18 cellular contexts compared by ENCODE assay signal in genomic region chr3:51703026-51703775, GRCh38. TPM values are rescaled to one million over a fixed set of nuclear protein-coding genes. Genes with fewer than 3 reads are reported as not detected.
DNase-seq lines count a peak whose midpoint lies in the region; ATAC-seq and TF ChIP-seq lines count a peak whose summit lies in the region.
"Had no signal": no experiment of that assay in that cellular context is flagged by ENCODE, and none has a peak within 500 bp of the region (broad histone marks: within the 10 kb centered on the region; RNA-seq: fewer than 3 reads in every experiment).

No MANE protein-coding gene starts in this region.

- BruUV-seq in mammary epithelial cell (replicated peaks; lab: Mats Ljungman, UMichigan), result no TSS peak

- H3K27me3 ChIP-seq in heart left ventricle (no peaks in the 10 kb centered on the region), left ventricle myocardium inferior (ENCODE audit: low read depth) (no peaks in the 10 kb centered on the region), NT2/D1 (ENCODE audit: insufficient read depth, insufficient read length) (peaks cover 26% of the 10 kb centered on the region), mammary epithelial cell (ENCODE audit: insufficient read depth, low read length) (no peaks in the 10 kb centered on the region)
- H3K27me3 ChIP-seq: brain microvascular endothelial cell, vagina had no signal

- dilution Hi-C loops in mammary epithelial cell (cut with HindIII; ENCODE audit: low sequenced_read_pairs), result no loop called here

- intact Hi-C loops in heart left ventricle (cut with DNase I) (loop anchor here in 1 of 10 donors (2.0 kb wide), 1 partner anchor 58 kb away; no protein-coding TSS in a partner anchor), left ventricle myocardium inferior (cut with micrococcal nuclease) (no loop called here), mammary epithelial cell (cut with micrococcal nuclease) (no loop called here)

- H3K79me2 ChIP-seq in mammary epithelial cell (ENCODE audit: insufficient read depth, low read length), result no peaks in the 10 kb centered on the region

- CTCF ChIA-PET in mammary epithelial cell (lab: Charles Lee; ENCODE audit: low non-redundant PET), result interaction anchor here (0.6 kb wide), 1 partner anchor 11 kb away, joined by 4 read pairs; no protein-coding TSS in a partner anchor

- H3K4me2 ChIP-seq in mammary epithelial cell (ENCODE audit: insufficient read depth, low read depth, low read length), result no peak overlapping the region

- peaks cover 2% of the 10 kb centered on the region for H4K20me1 ChIP-seq in mammary epithelial cell (ENCODE audit: insufficient read depth, low read length)

- H2AFZ ChIP-seq in mammary epithelial cell (ENCODE audit: low read depth, low read length), result no peak overlapping the region

- H3K27ac ChIP-seq in heart left ventricle (no peak overlapping the region), left ventricle myocardium inferior (replicated peaks) (no peak overlapping the region), mammary epithelial cell (ENCODE audit: insufficient read depth, low read depth, low read length) (no peak overlapping the region)
- H3K27ac ChIP-seq: brain microvascular endothelial cell, esophagus squamous epithelium, vagina had no signal

- no peak for TF ChIP-seq POLR2A in heart left ventricle (IDR thresholded peaks at IDR 0.05)

- H3K4me1 ChIP-seq in heart left ventricle, result peaks cover 0 to 21% (median 2%) of the 10 kb centered on the region in 12 donors
- H3K4me1 ChIP-seq in left ventricle myocardium inferior, result peaks cover 30% of the 10 kb centered on the region
- peaks cover 31% of the 10 kb centered on the region for H3K4me1 ChIP-seq in NT2/D1 (ENCODE audit: insufficient read depth, insufficient read length)
- no peaks in the 10 kb centered on the region for H3K4me1 ChIP-seq in mammary epithelial cell (ENCODE audit: insufficient read depth, low read length)

- peak overlapping the region; percentile 52 for H3K9ac ChIP-seq in NT2/D1 (ENCODE audit: insufficient read length, low read depth)
- no peak overlapping the region for H3K9ac ChIP-seq in mammary epithelial cell (ENCODE audit: insufficient read depth, low read length)

- ATAC-seq in heart left ventricle (no peak), GM18858 (IDR thresholded peaks at IDR 0.05; ENCODE audit: unreplicated experiment) (no peak)

- in situ Hi-C loops in mammary epithelial cell (cut with MboI; ENCODE audit: low sequenced_read_pairs in 2 of 2), result no loop called here

- TF ChIP-seq CTCF in heart left ventricle (IDR thresholded peaks at IDR 0.05) (no peak), left ventricle myocardium inferior (IDR thresholded peaks at IDR 0.05; ENCODE audit: borderline replicate concordance) (no peak), mammary epithelial cell (conservative IDR thresholded peaks at IDR 0.05 in 1 of 2, IDR thresholded peaks at IDR 0.05 in 1 of 2; ENCODE audit: extremely low read depth in 1 of 2, insufficient read depth in 1 of 2, low read depth in 1 of 2, low read length in 2 of 2) (no peak)

- WGBS in heart left ventricle, 4 donors, result 42 to 64% (median 54%) methylated on average over 5 to 6 of the region's 6 CpGs
- 79% methylated on average over 5 of the region's 6 CpGs for WGBS in mammary epithelial cell (ENCODE audit: low coverage, missing lambda C conversion rate)

- DNase-seq in heart left ventricle (peak in 3 of 5 donors; percentile 4 to 39 (median 11)), left ventricle myocardium inferior (no peak), NT2/D1 (ENCODE audit: low read depth, low spot score) (no peak), left kidney (ENCODE audit: low read depth, low spot score) (peak; percentile 14), mammary epithelial cell (no peak), SIG-M5 treated with dmso at 0.1 percent for 504 hours (lab: John Stamatoyannopoulos, UW; ENCODE audit: unreplicated experiment) (no peak)
- DNase-seq in activated effector memory CD4-positive, alpha-beta T cell treated with Interleukin-2 at 50 U/mL for 16 hours, result no peak
- DNase-seq: activated naive CD4-positive, alpha-beta T cell treated with anti-CD3 and anti-CD28 coated beads, Interleukin-2, amount 10 ng/mL, durations not matched to agents 7 days and 5 days; activated T-cell treated with anti-CD3 and anti-CD28 coated beads for 4 hours; brain microvascular endothelial cell; CD4-positive, alpha-beta T cell; dermis blood vessel endothelial cell; esophagus squamous epithelium; NCI-H1930; stimulated activated CD4-positive, alpha-beta T cell treated with anti-CD3 and anti-CD28 coated beads, Interleukin-2, amount 100 ng/mL, for 24 hours; SW 1271 had no signal

- H3K4me3 ChIP-seq in heart left ventricle, result no peak overlapping the region
- H3K4me3 ChIP-seq in left ventricle myocardium inferior, result no peak overlapping the region
- H3K4me3 ChIP-seq in NT2/D1 (ENCODE audit: insufficient read length, low read depth), result peak overlapping the region; percentile 3
- H3K4me3 ChIP-seq in mammary epithelial cell (replicated peaks in 1 of 3; ENCODE audit: insufficient read depth in 1 of 3, low read depth in 2 of 3, low read length in 3 of 3), result no peak overlapping the region
- H3K4me3 ChIP-seq: esophagus squamous epithelium, vagina had no signal

- H3K36me3 ChIP-seq in heart left ventricle (peaks cover 0 to 73% (median 52%) of the 10 kb centered on the region in 9 donors), left ventricle myocardium inferior (peaks cover 64% of the 10 kb centered on the region), NT2/D1 (ENCODE audit: insufficient read depth, insufficient read length, low read length) (peaks cover 16% of the 10 kb centered on the region), mammary epithelial cell (ENCODE audit: insufficient read depth, low read length) (no peaks in the 10 kb centered on the region)

- no peaks in the 10 kb centered on the region for H3K9me3 ChIP-seq in heart left ventricle
- H3K9me3 ChIP-seq in left ventricle myocardium inferior (replicated peaks), result no peaks in the 10 kb centered on the region
- no peaks in the 10 kb centered on the region for H3K9me3 ChIP-seq in NT2/D1 (ENCODE audit: insufficient read depth, low read length)
- H3K9me3 ChIP-seq in mammary epithelial cell (replicated peaks; ENCODE audit: insufficient read depth, low read length), result no peaks in the 10 kb centered on the region
- H3K9me3 ChIP-seq: esophagus squamous epithelium, vagina had no signal

RNA-seq across cellular contexts. Expression of gene GRM2, which starts 3.7 kb away (rescaled TPM):
- total RNA-seq in heart left ventricle (under 1 TPM in 7 of 9 donors, not detected in 2; 0.21 to 0.95 (median 0.56) TPM), left ventricle myocardium inferior (0.41 TPM), mammary epithelial cell (under 1 TPM; under 0.01 to 0.12 TPM)
- polyA plus RNA-seq in heart left ventricle (under 1 TPM; 0.03 to 0.11 TPM), mammary epithelial cell (0.09 TPM)
- polyA minus RNA-seq in mammary epithelial cell, result not detected
- total RNA-seq: vagina had no signal

RNA-seq across cellular contexts. Expression of gene TEX264, which starts 32.1 kb away (rescaled TPM):
- total RNA-seq in heart left ventricle (10 to 100 TPM; 29.5 to 64.0 (median 36.9) TPM), left ventricle myocardium inferior (33.9 TPM), mammary epithelial cell (10 to 100 TPM; 36.0 to 49.7 TPM)
- polyA plus RNA-seq in heart left ventricle (10 to 100 TPM; 68.1 to 69.0 TPM), mammary epithelial cell (69.5 TPM)
- 35.8 TPM for polyA minus RNA-seq in mammary epithelial cell

Comparison
In these comparisons a context has a peak if more than half of its experiments do, and no peak if none do; other contexts are left out.
1. DNase-seq: peak in heart left ventricle (3 of 5) and left kidney (single experiment); none in left ventricle myocardium inferior (single experiment), NT2/D1 (single experiment), mammary epithelial cell (single experiment), SIG-M5 treated with dmso at 0.1 percent for 504 hours (single experiment) and activated effector memory CD4-positive, alpha-beta T cell treated with Interleukin-2 at 50 U/mL for 16 hours (single experiment).